ENCODE assay signal across 30 cellular contexts in the genomic region with DNA sequence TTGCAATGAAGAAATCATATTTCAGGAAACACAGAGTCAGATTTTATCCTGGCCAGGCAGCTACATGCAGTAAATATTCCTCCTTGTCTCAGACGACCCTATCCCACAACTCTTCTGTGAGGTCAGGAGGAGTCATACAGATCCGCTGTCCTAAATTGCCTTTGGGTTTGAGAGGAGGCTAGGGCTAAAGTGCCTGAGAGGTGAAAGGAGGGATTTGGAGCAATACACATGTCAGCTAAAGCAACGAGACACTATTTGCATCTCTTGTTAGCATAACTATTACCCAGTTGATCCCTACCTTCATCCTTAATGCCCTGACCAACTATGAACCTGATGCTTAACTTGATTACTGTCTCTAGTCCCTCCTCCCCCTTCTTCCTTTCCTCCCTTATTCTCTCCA.
"Had no signal": no experiment of that assay in that cellular context is flagged by ENCODE, and none has a peak within 500 bp of the region (broad histone marks: within the 10 kb centered on the region; RNA-seq: fewer than 3 reads in every experiment).

No MANE protein-coding gene starts in this region.

- H2AFZ ChIP-seq: parathyroid adenoma had no signal

- H3K4me3 Mint-ChIP-seq: naive thymus-derived CD8-positive, alpha-beta T cell; natural killer cell treated with Interleukin-12 subunit alpha and Interleukin-12 subunit beta and Interleukin-15 and Interleukin-18, amount 100 ng/mL, for 72 hours; nephron progenitor cell; neural crest cell; stimulated activated memory B cell treated with anti-CD40 and anti-IgM and Interleukin-4, amounts not matched to agents 10 μg/mL and 1 μg/mL and 100 μg/mL, for 72 hours; stimulated activated naive CD8-positive, alpha-beta T cell treated with anti-CD3 and anti-CD28 coated beads, Interleukin-15, amount 100 ng/mL, for 72 hours; type B pancreatic cell had no signal

- H3K27me3 ChIP-seq: neutrophil, ovary, right lobe of liver, sigmoid colon, suprapubic skin, testis, tibial artery, transverse colon, upper lobe of right lung, uterus had no signal

- H3K9ac ChIP-seq: parathyroid adenoma had no signal

- H3K4me3 ChIP-seq: ovary, psoas muscle, right lobe of liver, sigmoid colon, suprapubic skin, testis, tibial artery, transverse colon, upper lobe of right lung, uterus had no signal

- DNase-seq: naive thymus-derived CD8-positive, alpha-beta T cell; nephron progenitor cell; nucleus accumbens; ovary; posterior cingulate gyrus; psoas muscle; right cardiac atrium; right lobe of liver; sigmoid colon; small intestine; stimulated activated CD4-positive, alpha-beta T cell treated with anti-CD3 and anti-CD28 coated beads, Interleukin-1b, Interleukin-23, amount 100 ng/mL, for 48 hours; stimulated activated CD4-positive, alpha-beta T cell treated with anti-CD3 and anti-CD28 coated beads, Interleukin-4, amount 100 ng/mL, for 1 hour; stimulated activated CD4-positive, alpha-beta T cell treated with anti-CD3 and anti-CD28 coated beads, Interleukin-4, amount 100 ng/mL, for 4 hours; stimulated activated CD8-positive, alpha-beta memory T cell treated with anti-CD3 and anti-CD28 coated beads, Interleukin-4, amount 100 ng/mL, for 48 hours; stimulated activated naive CD4-positive, alpha-beta T cell; stimulated activated naive CD8-positive, alpha-beta T cell treated with anti-CD3 and anti-CD28 coated beads, Interleukin-15, amount 100 ng/mL, for 72 hours; stimulated activated naive CD8-positive, alpha-beta T cell treated with anti-CD3 and anti-CD28 coated beads, Interleukin-15, Interleukin-2, amounts not matched to agents 100 U/mL and 50 U/mL, for 24 hours; testis; tibial artery; transverse colon; upper lobe of right lung; uterus had no signal

- H3K36me3 ChIP-seq: neutrophil, ovary, right lobe of liver, transverse colon, uterus had no signal

- H3K27ac Mint-ChIP-seq: naive thymus-derived CD8-positive, alpha-beta T cell; natural killer cell treated with Interleukin-12 subunit alpha and Interleukin-12 subunit beta and Interleukin-15 and Interleukin-18, amount 100 ng/mL, for 72 hours; nephron progenitor cell; progenitor cell of endocrine pancreas; stimulated activated memory B cell treated with anti-CD40 and anti-IgM and Interleukin-4, amounts not matched to agents 10 μg/mL and 1 μg/mL and 100 μg/mL, for 72 hours; stimulated activated naive CD8-positive, alpha-beta T cell treated with anti-CD3 and anti-CD28 coated beads, Interleukin-15, amount 100 ng/mL, for 72 hours; type B pancreatic cell had no signal

- H3K27ac ChIP-seq: neutrophil, ovary, parathyroid adenoma, psoas muscle, right lobe of liver, sigmoid colon, suprapubic skin, testis, tibial artery, transverse colon, upper lobe of right lung, uterus had no signal

- H3K27me3 Mint-ChIP-seq: naive thymus-derived CD8-positive, alpha-beta T cell; natural killer cell treated with Interleukin-12 subunit alpha and Interleukin-12 subunit beta and Interleukin-15 and Interleukin-18, amount 100 ng/mL, for 72 hours; progenitor cell of endocrine pancreas; stimulated activated memory B cell treated with anti-CD40 and anti-IgM and Interleukin-4, amounts not matched to agents 10 μg/mL and 1 μg/mL and 100 μg/mL, for 72 hours; stimulated activated naive CD8-positive, alpha-beta T cell treated with anti-CD3 and anti-CD28 coated beads, Interleukin-15, amount 100 ng/mL, for 72 hours; type B pancreatic cell had no signal

- H3K79me2 ChIP-seq: parathyroid adenoma had no signal

- H3K4me1 ChIP-seq: parathyroid adenoma, psoas muscle, right lobe of liver, sigmoid colon, suprapubic skin, testis, tibial artery, transverse colon, upper lobe of right lung, uterus had no signal

- ATAC-seq: naive thymus-derived CD8-positive, alpha-beta T cell; natural killer cell treated with Interleukin-12 subunit alpha and Interleukin-12 subunit beta and Interleukin-15 and Interleukin-18, amount 100 ng/mL, for 72 hours; psoas muscle; right cardiac atrium; right lobe of liver; stimulated activated memory B cell treated with anti-CD40 and anti-IgM and Interleukin-4, amounts not matched to agents 10 μg/mL and 1 μg/mL and 100 μg/mL, for 72 hours; stimulated activated naive CD8-positive, alpha-beta T cell treated with anti-CD3 and anti-CD28 coated beads, Interleukin-15, amount 100 ng/mL, for 72 hours; stimulated activated naive CD8-positive, alpha-beta T cell treated with anti-CD3 and anti-CD28 coated beads, Interleukin-15, Interleukin-2, amounts not matched to agents 100 U/mL and 50 U/mL, for 24 hours; upper lobe of right lung had no signal

- H3K4me1 Mint-ChIP-seq: naive thymus-derived CD8-positive, alpha-beta T cell; nephron progenitor cell; neural crest cell; stimulated activated memory B cell treated with anti-CD40 and anti-IgM and Interleukin-4, amounts not matched to agents 10 μg/mL and 1 μg/mL and 100 μg/mL, for 72 hours; stimulated activated naive CD8-positive, alpha-beta T cell treated with anti-CD3 and anti-CD28 coated beads, Interleukin-15, amount 100 ng/mL, for 72 hours had no signal
